Comparison of ENCODE assay signal across 9 cellular contexts in genomic region chr6:142867988-142868818, GRCh38.
DNase-seq lines count a peak whose midpoint lies in the region; ATAC-seq, FAIRE-seq and TF ChIP-seq lines count a peak whose summit lies in the region.
"Had no signal": no experiment of that assay in that cellular context is flagged by ENCODE, and none has a peak within 500 bp of the region (broad histone marks: within the 10 kb centered on the region; RNA-seq: fewer than 3 reads in every experiment).

No MANE protein-coding gene starts in this region.

- no peaks in the 10 kb centered on the region for H3K27me3 Mint-ChIP-seq in WTC11 (ENCODE audit: low read depth)

- H3K4me1 Mint-ChIP-seq in WTC11, result peaks cover 47% of the 10 kb centered on the region

- H3K36me3 ChIP-seq in H7 (replicated peaks; ENCODE audit: control insufficient read depth, insufficient read depth, low read length), result no peaks in the 10 kb centered on the region

- FAIRE-seq in islet of Langerhans (lab: Jason Lieb, UNC), result peak; percentile 94

- no peak overlapping the region for H3K4me3 Mint-ChIP-seq in WTC11

- no peak overlapping the region for H3K27ac Mint-ChIP-seq in WTC11

- H3K27me3 ChIP-seq in H7 (ENCODE audit: control insufficient read depth, insufficient read depth, low read length), result no peaks in the 10 kb centered on the region

- H3K36me3 Mint-ChIP-seq in WTC11, result no peaks in the 10 kb centered on the region

- POLR2A ChIA-PET in WTC11 (lab: Charles Lee), result no interaction called here

- H3K9me3 Mint-ChIP-seq in WTC11, result no peaks in the 10 kb centered on the region

- H3K4me3 ChIP-seq in H7 (ENCODE audit: insufficient read depth, low read depth, low read length), result no peak overlapping the region

- DNase-seq in CD1c-positive myeloid dendritic cell (ENCODE audit: extremely low spot score) (peak; percentile 42), HCEC 1CT (peak; percentile 40), WTC11 (ENCODE audit: low spot score) (no peak), H7 (no peak), LoVo (ENCODE audit: low spot score) (no peak), GM19240 (ENCODE audit: insufficient read length, low spot score) (no peak), COR-L47 (lab: John Stamatoyannopoulos, UW) (no peak)
- DNase-seq: activated CD4-positive, CD25-positive, alpha-beta regulatory T cell treated with anti-CD3 and anti-CD28 coated beads, Interleukin-2, amount 50 U/mL, for 72 hours had no signal

- ATAC-seq in WTC11, result no peak

- TF ChIP-seq CTCF in WTC11 (IDR thresholded peaks at IDR 0.05), result no peak

- CTCF ChIA-PET in WTC11 (lab: Charles Lee), result interaction anchor here (1.0 kb wide), 1 partner anchor 15 kb away, joined by 4 read pairs; no protein-coding TSS in a partner anchor

TF ChIP-seq in WTC11, 78 proteins besides CTCF, POLR2A, EP300 and RAD21:
- no peak for TF ChIP-seq MXD4 (CRISPR knock-in tag; IDR thresholded peaks at IDR 0.05; ENCODE audit: borderline replicate concordance)
- TF ChIP-seq PRDM15 (CRISPR knock-in tag; IDR thresholded peaks at IDR 0.05), result no peak
- TF ChIP-seq ZNF317 (CRISPR knock-in tag; IDR thresholded peaks at IDR 0.05; ENCODE audit: borderline replicate concordance, low read depth), result no peak
- peak; percentile 32; the same call in 1 of the 2 replicates for TF ChIP-seq GABPB1 (CRISPR knock-in tag; IDR thresholded peaks at IDR 0.05)
TF ChIP-seq in WTC11: peak in this region for 1.

Comparison
In these comparisons a context has a peak if more than half of its experiments do, and no peak if none do; other contexts are left out.
1. DNase-seq: peak in CD1c-positive myeloid dendritic cell (single experiment) and HCEC 1CT (single experiment); none in WTC11 (single experiment), H7 (single experiment), LoVo (single experiment), GM19240 (single experiment) and COR-L47 (single experiment).